In genomic region chr16:20901068-20901440, GRCh38 we compare ENCODE assay signal across 8 cellular contexts. TPM values are rescaled to one million over a fixed set of nuclear protein-coding genes. Genes with fewer than 3 reads are reported as not detected.
DNase-seq lines count a peak whose midpoint lies in the region; ATAC-seq and TF ChIP-seq lines count a peak whose summit lies in the region.

No MANE protein-coding gene starts in this region.

- peak overlapping the region; percentile 70 to 94 (median 90) for H3K4me3 ChIP-seq in spleen

- peaks cover 0 to 23% (median 1%) of the 10 kb centered on the region in 6 donors for H3K36me3 ChIP-seq in spleen

- H3K4me1 Mint-ChIP-seq in stimulated activated naive CD8-positive, alpha-beta T cell treated with anti-CD3 and anti-CD28 coated beads, Interleukin-15, Interleukin-2, amounts not matched to agents 100 ng/mL and 50 ng/mL, for 24 hours (ENCODE audit: low read depth) = peaks cover 78% of the 10 kb centered on the region
- peaks cover 80% of the 10 kb centered on the region for H3K4me1 Mint-ChIP-seq in activated CD4-positive, alpha-beta memory T cell treated with anti-CD3 and anti-CD28 coated beads, Interleukin-2, amount 10 ng/mL, durations not matched to agents 7 days and 5 days

- H3K36me3 Mint-ChIP-seq in stimulated activated naive CD8-positive, alpha-beta T cell treated with anti-CD3 and anti-CD28 coated beads, Interleukin-15, Interleukin-2, amounts not matched to agents 100 ng/mL and 50 ng/mL, for 24 hours (ENCODE audit: low read depth) = peaks cover 57% of the 10 kb centered on the region
- H3K36me3 Mint-ChIP-seq in activated CD4-positive, alpha-beta memory T cell treated with anti-CD3 and anti-CD28 coated beads, Interleukin-2, amount 10 ng/mL, durations not matched to agents 7 days and 5 days (ENCODE audit: low read depth) = peaks cover 76% of the 10 kb centered on the region

- DNase-seq in stimulated activated naive CD8-positive, alpha-beta T cell treated with anti-CD3 and anti-CD28 coated beads, Interleukin-15, Interleukin-2, amounts not matched to agents 100 U/mL and 50 U/mL, for 24 hours = no peak
- peak; percentile 21 for DNase-seq in activated CD4-positive, alpha-beta memory T cell treated with anti-CD3 and anti-CD28 coated beads, Interleukin-2, amount 10 ng/mL, durations not matched to agents 7 days and 5 days
- DNase-seq in left ventricle myocardium superior (no peak), spleen (no peak), NCI-H2107 (lab: John Stamatoyannopoulos, UW) (no peak), hippocampal formation (lab: John Stamatoyannopoulos, UW) (no peak), dermis blood vessel endothelial cell (no peak)

- H3K4me3 Mint-ChIP-seq in stimulated activated naive CD8-positive, alpha-beta T cell treated with anti-CD3 and anti-CD28 coated beads, Interleukin-15, Interleukin-2, amounts not matched to agents 100 ng/mL and 50 ng/mL, for 24 hours = peak overlapping the region; percentile 91
- H3K4me3 Mint-ChIP-seq in activated CD4-positive, alpha-beta memory T cell treated with anti-CD3 and anti-CD28 coated beads, Interleukin-2, amount 10 ng/mL, durations not matched to agents 7 days and 5 days = peak overlapping the region; percentile 83

- POLR2A ChIA-PET in activated CD4-positive, alpha-beta memory T cell treated with anti-CD3 and anti-CD28 coated beads, Interleukin-2, amount 10 ng/mL, durations not matched to agents 7 days and 5 days (lab: Charles Lee) = interaction anchor here (0.9 to 7.5 kb wide), 12 partner anchors 10 to 1107 kb away, joined by 3 to 113 read pairs (median 10); partner anchors contain the start of genes ERI2, MOSMO and REXO5

- peak overlapping the region; percentile 86 to 99 (median 97) for H3K27ac ChIP-seq in spleen

- H3K27me3 ChIP-seq in spleen (replicated peaks in 1 of 7) = no peaks in the 10 kb centered on the region

- TF ChIP-seq CTCF in spleen (IDR thresholded peaks at IDR 0.05 in 8 of 11, conservative IDR thresholded peaks at IDR 0.05 in 3 of 11) = no peak

- H3K9me3 Mint-ChIP-seq in stimulated activated naive CD8-positive, alpha-beta T cell treated with anti-CD3 and anti-CD28 coated beads, Interleukin-15, Interleukin-2, amounts not matched to agents 100 ng/mL and 50 ng/mL, for 24 hours = no peaks in the 10 kb centered on the region
- peaks cover 3% of the 10 kb centered on the region for H3K9me3 Mint-ChIP-seq in activated CD4-positive, alpha-beta memory T cell treated with anti-CD3 and anti-CD28 coated beads, Interleukin-2, amount 10 ng/mL, durations not matched to agents 7 days and 5 days

- no peaks in the 10 kb centered on the region for H3K9me3 ChIP-seq in spleen

- CTCF ChIA-PET in activated CD4-positive, alpha-beta memory T cell treated with anti-CD3 and anti-CD28 coated beads, Interleukin-2, amount 10 ng/mL, durations not matched to agents 7 days and 5 days (lab: Charles Lee) = interaction anchor here (0.8 to 2.7 kb wide), 6 partner anchors 8 to 52 kb away, joined by 3 to 22 read pairs (median 5); no protein-coding TSS in a partner anchor

- intact Hi-C loops in left ventricle myocardium superior (cut with micrococcal nuclease) = loop anchor here (10.0 kb wide), 1 partner anchor 46 kb away; no protein-coding TSS in a partner anchor
- intact Hi-C loops in spleen (cut with DNase I; ENCODE audit: low total_unique reads) = no loop called here

- no peak for TF ChIP-seq POLR2A in spleen (IDR thresholded peaks at IDR 0.05)

- H3K27ac Mint-ChIP-seq in stimulated activated naive CD8-positive, alpha-beta T cell treated with anti-CD3 and anti-CD28 coated beads, Interleukin-15, Interleukin-2, amounts not matched to agents 100 ng/mL and 50 ng/mL, for 24 hours = peak overlapping the region; percentile 98
- peak overlapping the region; percentile 93 for H3K27ac Mint-ChIP-seq in activated CD4-positive, alpha-beta memory T cell treated with anti-CD3 and anti-CD28 coated beads, Interleukin-2, amount 10 ng/mL, durations not matched to agents 7 days and 5 days

- H3K4me1 ChIP-seq in spleen = peaks cover 36 to 89% (median 68%) of the 10 kb centered on the region in 6 donors

- WGBS in spleen, 5 donors = 0 to 1% (median 0%) methylated on average over 20 of the region's 20 CpGs

- ATAC-seq in stimulated activated naive CD8-positive, alpha-beta T cell treated with anti-CD3 and anti-CD28 coated beads, Interleukin-15, Interleukin-2, amounts not matched to agents 100 U/mL and 50 U/mL, for 24 hours = no peak
- peak; percentile 3 for ATAC-seq in left ventricle myocardium superior

- H3K27me3 Mint-ChIP-seq in stimulated activated naive CD8-positive, alpha-beta T cell treated with anti-CD3 and anti-CD28 coated beads, Interleukin-15, Interleukin-2, amounts not matched to agents 100 ng/mL and 50 ng/mL, for 24 hours = no peaks in the 10 kb centered on the region
- no peaks in the 10 kb centered on the region for H3K27me3 Mint-ChIP-seq in activated CD4-positive, alpha-beta memory T cell treated with anti-CD3 and anti-CD28 coated beads, Interleukin-2, amount 10 ng/mL, durations not matched to agents 7 days and 5 days

RNA-seq across cellular contexts. Expression of gene LYRM1, which starts 0.5 kb away (rescaled TPM):
- 10 to 100 TPM; 45.2 to 47.0 TPM for total RNA-seq in activated CD4-positive, alpha-beta memory T cell treated with anti-CD3 and anti-CD28 coated beads, Interleukin-2, amount 10 ng/mL, durations not matched to agents 7 days and 5 days
- 71.5 TPM for total RNA-seq in left ventricle myocardium superior
- 10 to 100 TPM; 15.3 to 25.4 (median 22.8) TPM for total RNA-seq in spleen
- 10 to 100 TPM; 35.8 to 47.2 (median 39.4) TPM for polyA plus RNA-seq in spleen
- total RNA-seq in dermis blood vessel endothelial cell = 75.2 and 87.4 TPM in 2 replicates

RNA-seq across cellular contexts. Expression of gene DCUN1D3, which starts 0.9 kb away (rescaled TPM):
- total RNA-seq in activated CD4-positive, alpha-beta memory T cell treated with anti-CD3 and anti-CD28 coated beads, Interleukin-2, amount 10 ng/mL, durations not matched to agents 7 days and 5 days = 10 to 100 TPM; 20.7 to 21.6 TPM
- total RNA-seq in left ventricle myocardium superior (16.5 TPM), spleen (10 to 100 TPM in 4 of 7 donors, 1 to 10 TPM in 3; 6.8 to 13.7 (median 10.1) TPM), dermis blood vessel endothelial cell (33.8 and 80.8 TPM in 2 replicates)
- polyA plus RNA-seq in spleen = 1 to 10 TPM; 1.0 to 3.0 (median 1.3) TPM
